ENCODE assay signal across 17 cellular contexts in genomic region chr2:177633111-177633510, GRCh38.
A peak's percentile ranks its signal among the peaks of the same experiment; 100 is the strongest.
DNase-seq lines count a peak whose midpoint lies in the region; ATAC-seq, FAIRE-seq and TF ChIP-seq lines count a peak whose summit lies in the region.
"Had no signal": no experiment of that assay in that cellular context is flagged by ENCODE, and none has a peak within 500 bp of the region (broad histone marks: within the 10 kb centered on the region; RNA-seq: fewer than 3 reads in every experiment).

No MANE protein-coding gene starts in this region.

- no peaks in the 10 kb centered on the region for H3K79me2 ChIP-seq in GM23338 (replicated peaks; ENCODE audit: insufficient read depth)
- no peaks in the 10 kb centered on the region for H3K79me2 ChIP-seq in osteoblast (ENCODE audit: insufficient read depth, low read length)

- H3K4me2 ChIP-seq in GM23338: peak overlapping the region; percentile 69; the same call in 1 of the 2 replicates
- no peak overlapping the region for H3K4me2 ChIP-seq in osteoblast (ENCODE audit: insufficient read depth, low read length)

- H3K4me3 Mint-ChIP-seq in GM23338 (no peak overlapping the region), brain (peak overlapping the region in 2 of 5 experiments; percentile 20 to 77)
- H3K4me3 Mint-ChIP-seq: immature natural killer cell had no signal

- H3K9me3 Mint-ChIP-seq in GM23338 (no peaks in the 10 kb centered on the region), brain (peaks cover 0 to 3% (median 0%) of the 10 kb centered on the region in 5 experiments)
- H3K9me3 Mint-ChIP-seq: immature natural killer cell had no signal

- no peaks in the 10 kb centered on the region for H3K9me3 ChIP-seq in osteoblast (ENCODE audit: low read depth, low read length)
- H3K9me3 ChIP-seq: upper lobe of right lung had no signal

- no peaks in the 10 kb centered on the region for H3F3A ChIP-seq in GM23338 (replicated peaks; ENCODE audit: low read depth)

- no peak overlapping the region for H3K27ac ChIP-seq in GM23338 (ENCODE audit: low read depth)
- H3K27ac ChIP-seq in osteoblast (ENCODE audit: low read depth, low read length): no peak overlapping the region
- H3K27ac ChIP-seq: cardiac muscle cell, upper lobe of right lung, WERI-Rb-1 had no signal

- peaks cover 11% of the 10 kb centered on the region for H3K4me1 Mint-ChIP-seq in GM23338
- peaks cover 49% of the 10 kb centered on the region for H3K4me1 Mint-ChIP-seq in brain
- H3K4me1 Mint-ChIP-seq: immature natural killer cell had no signal

- ATAC-seq in GM23338 (no peak), sciatic nerve (no peak)
- ATAC-seq: HepG2, Panc1, upper lobe of right lung had no signal

- H3K27me3 Mint-ChIP-seq in GM23338 (ENCODE audit: insufficient read depth, low read depth, poor library complexity): no peaks in the 10 kb centered on the region
- peaks cover 4% of the 10 kb centered on the region for H3K27me3 Mint-ChIP-seq in brain

- H3K27me3 ChIP-seq in GM23338 (ENCODE audit: insufficient read depth): no peaks in the 10 kb centered on the region
- no peaks in the 10 kb centered on the region for H3K27me3 ChIP-seq in osteoblast (ENCODE audit: insufficient read depth, low read length)
- H3K27me3 ChIP-seq: cardiac muscle cell, upper lobe of right lung had no signal

- H4K20me1 ChIP-seq in GM23338 (replicated peaks; ENCODE audit: insufficient read depth) (no peaks in the 10 kb centered on the region), osteoblast (ENCODE audit: insufficient read depth, low read length) (no peaks in the 10 kb centered on the region)

- H3K9me2 ChIP-seq in GM23338 (ENCODE audit: insufficient read depth): peaks cover 3% of the 10 kb centered on the region; the same call in 1 of the 2 replicates

- H3K4me1 ChIP-seq in GM23338 (ENCODE audit: insufficient read depth) (peaks cover 11% of the 10 kb centered on the region), osteoblast (ENCODE audit: insufficient read depth, low read length) (no peaks in the 10 kb centered on the region)
- H3K4me1 ChIP-seq: upper lobe of right lung had no signal

- no peak overlapping the region for H3K27ac Mint-ChIP-seq in GM23338
- H3K27ac Mint-ChIP-seq in brain: peak overlapping the region; percentile 82 to 96 (median 87)
- H3K27ac Mint-ChIP-seq: immature natural killer cell had no signal

- no peak overlapping the region for H2AFZ ChIP-seq in GM23338
- no peak overlapping the region for H2AFZ ChIP-seq in osteoblast (ENCODE audit: low read length)

- no peak for FAIRE-seq in urothelium cell line (lab: Jason Lieb, UNC)
- FAIRE-seq: endothelial cell of umbilical vein, HepG2 had no signal

- no peak overlapping the region for H3K4me3 ChIP-seq in GM23338
- H3K4me3 ChIP-seq in osteoblast (ENCODE audit: insufficient read depth, low read length): no peak overlapping the region
- H3K4me3 ChIP-seq: cardiac muscle cell had no signal

- no peaks in the 10 kb centered on the region for H3K36me3 ChIP-seq in GM23338 (ENCODE audit: insufficient read depth)
- no peaks in the 10 kb centered on the region for H3K36me3 ChIP-seq in osteoblast (ENCODE audit: insufficient read depth, low read length)
- H3K36me3 ChIP-seq: cardiac muscle cell, upper lobe of right lung, WERI-Rb-1 had no signal

- no peaks in the 10 kb centered on the region for H3K36me3 Mint-ChIP-seq in GM23338 (ENCODE audit: low read depth)
- H3K36me3 Mint-ChIP-seq in brain: no peaks in the 10 kb centered on the region
- H3K36me3 Mint-ChIP-seq: immature natural killer cell had no signal

- DNase-seq in DMS53 (lab: John Stamatoyannopoulos, UW) (peak; percentile 54), GM23338 (ENCODE audit: low spot score) (no peak), NCI-H2196 (lab: John Stamatoyannopoulos, UW; ENCODE audit: unreplicated experiment) (peak; percentile 60), urothelium cell line (ENCODE audit: low spot score) (no peak), sciatic nerve (ENCODE audit: low spot score) (no peak), osteoblast (ENCODE audit: insufficient read length, low spot score, missing footprints) (no peak), NCI-H2171 (lab: John Stamatoyannopoulos, UW) (no peak)
- DNase-seq: activated gamma-delta T cell, immature natural killer cell, NCI-H1436 treated with DMSO at 0.1 percent for 48 hours, upper lobe of right lung, WERI-Rb-1 had no signal

- TF ChIP-seq CTCF in GM23338 (conservative IDR thresholded peaks at IDR 0.05; ENCODE audit: low read depth in 2 of 2): no peak
- TF ChIP-seq CTCF in brain (conservative IDR thresholded peaks at IDR 0.05): no peak
- no peak for TF ChIP-seq CTCF in osteoblast (IDR thresholded peaks at IDR 0.05; ENCODE audit: extremely low read depth, low read depth, low read length)

- intact Hi-C loops in sciatic nerve (cut with DNase I): no loop called here

TF ChIP-seq in GM23338, 12 proteins besides CTCF, POLR2A, EP300 and RAD21 (continues in another document):
- TF ChIP-seq EZH2phosphoT487 (IDR thresholded peaks at IDR 0.05; ENCODE audit: unreplicated experiment): no peak
- no peak for TF ChIP-seq ZNF331 (CRISPR knock-in tag; IDR thresholded peaks at IDR 0.05; ENCODE audit: low read depth)
- no peak for TF ChIP-seq POLR2AphosphoS5 (IDR thresholded peaks at IDR 0.05; ENCODE audit: low read depth)
- no peak for TF ChIP-seq STAT1 (IDR thresholded peaks at IDR 0.05; ENCODE audit: unreplicated experiment)
- no peak for TF ChIP-seq ZNF462 (CRISPR knock-in tag; IDR thresholded peaks at IDR 0.05)
- no peak for TF ChIP-seq NANOG (IDR thresholded peaks at IDR 0.05; ENCODE audit: borderline replicate concordance)
- TF ChIP-seq ZNF114 (CRISPR knock-in tag; IDR thresholded peaks at IDR 0.05): no peak
- no peak for TF ChIP-seq JUNB (IDR thresholded peaks at IDR 0.05; ENCODE audit: unreplicated experiment)

Comparison
In these comparisons a context has a peak if more than half of its experiments do, and no peak if none do; other contexts are left out.
1. DNase-seq: peak in DMS53 (single experiment) and NCI-H2196 (single experiment); none in GM23338 (single experiment), urothelium cell line (single experiment), sciatic nerve (single experiment), osteoblast (single experiment) and NCI-H2171 (single experiment).